ENCODE assay signal across 8 cellular contexts in genomic region chrX:110002300-110003166, GRCh38. TPM values are rescaled to one million over a fixed set of nuclear protein-coding genes. Genes with fewer than 3 reads are reported as not detected.
DNase-seq lines count a peak whose midpoint lies in the region; ATAC-seq and TF ChIP-seq lines count a peak whose summit lies in the region.

Gene TMEM164 (plus strand): TSS chrX:110003114. CDS start chrX:110003775, 661 bp downstream.

- in situ Hi-C loops in endometrial microvascular endothelial cells (cut with HindIII; ENCODE audit: inconsistent ontology term, low pct_unique_long_range_greater_than_20kb, low sequenced_read_pairs): no loop called here

- DNase-seq in CD4-positive, alpha-beta memory T cell: peak; percentile 74 to 85 (median 81)
- DNase-seq in HL-60 (ENCODE audit: low read depth in 1 of 2, low spot score in 1 of 2) (peak; percentile 72 to 94), NOMO-1 treated with dmso at 0.1 percent for 144 hours (lab: John Stamatoyannopoulos, UW; ENCODE audit: unreplicated experiment) (peak; percentile 95), mesothelial cell of epicardium (ENCODE audit: low spot score in 2 of 2, unreplicated experiment in 2 of 2) (peak; percentile 80 to 86)
- peak; percentile 89 for DNase-seq in activated CD8-positive, alpha-beta memory T cell treated with anti-CD3 and anti-CD28 coated beads, Interleukin-2, amount 10 ng/mL, durations not matched to agents 7 days and 5 days
- peak; percentile 59 to 63 for DNase-seq in stimulated activated CD8-positive, alpha-beta memory T cell treated with anti-CD3 and anti-CD28 coated beads, Interleukin-15, amount 100 ng/mL, for 48 hours (ENCODE audit: low read depth in 2 of 2)

- H3K4me3 Mint-ChIP-seq in CD4-positive, alpha-beta memory T cell: peak within 1 kb of the TSS; percentile 86 to 99 (median 89)
- peak within 1 kb of the TSS; percentile 83 for H3K4me3 Mint-ChIP-seq in activated CD8-positive, alpha-beta memory T cell treated with anti-CD3 and anti-CD28 coated beads, Interleukin-2, amount 10 ng/mL, durations not matched to agents 7 days and 5 days
- H3K4me3 Mint-ChIP-seq in mesothelial cell of epicardium: peak within 1 kb of the TSS; percentile 86

- H3K9me3 ChIP-seq in CD4-positive, alpha-beta memory T cell (ENCODE audit: control insufficient read depth in 1 of 2, low read length in 2 of 2): no peaks in the 10 kb centered on the region

- peaks cover 35% of the 10 kb centered on the region for H3K4me1 ChIP-seq in CD4-positive, alpha-beta memory T cell (ENCODE audit: insufficient read depth, low read length)

- peak within 1 kb of the TSS; percentile 43 for H3K27ac ChIP-seq in CD4-positive, alpha-beta memory T cell (ENCODE audit: low read depth, low read length)
- H3K27ac ChIP-seq in HL-60 (replicated peaks): peak within 1 kb of the TSS; percentile 77

- H3K4me1 Mint-ChIP-seq in CD4-positive, alpha-beta memory T cell: peaks cover 19 to 48% (median 32%) of the 10 kb centered on the region in 4 donors
- H3K4me1 Mint-ChIP-seq in activated CD8-positive, alpha-beta memory T cell treated with anti-CD3 and anti-CD28 coated beads, Interleukin-2, amount 10 ng/mL, durations not matched to agents 7 days and 5 days: peaks cover 36% of the 10 kb centered on the region
- peaks cover 60% of the 10 kb centered on the region for H3K4me1 Mint-ChIP-seq in mesothelial cell of epicardium

- H3K27ac Mint-ChIP-seq in CD4-positive, alpha-beta memory T cell: peak within 1 kb of the TSS; percentile 80 to 94 (median 92)
- H3K27ac Mint-ChIP-seq in activated CD8-positive, alpha-beta memory T cell treated with anti-CD3 and anti-CD28 coated beads, Interleukin-2, amount 10 ng/mL, durations not matched to agents 7 days and 5 days: peak within 1 kb of the TSS; percentile 86
- H3K27ac Mint-ChIP-seq in mesothelial cell of epicardium: peak within 1 kb of the TSS; percentile 92

- peaks cover 0 to 9% of the 10 kb centered on the region in 2 donors for H3K36me3 Mint-ChIP-seq in CD4-positive, alpha-beta memory T cell
- H3K36me3 Mint-ChIP-seq in activated CD8-positive, alpha-beta memory T cell treated with anti-CD3 and anti-CD28 coated beads, Interleukin-2, amount 10 ng/mL, durations not matched to agents 7 days and 5 days: peaks cover 2% of the 10 kb centered on the region
- H3K36me3 Mint-ChIP-seq in mesothelial cell of epicardium: no peaks in the 10 kb centered on the region

- CTCF ChIA-PET in CD4-positive, alpha-beta memory T cell (lab: Charles Lee; ENCODE audit: partially characterized antibody): interaction anchor here (1.0 to 1.1 kb wide), 2 partner anchors 112 to 145 kb away, joined by 3 to 5 read pairs; no protein-coding TSS in a partner anchor
- CTCF ChIA-PET in activated CD8-positive, alpha-beta memory T cell treated with anti-CD3 and anti-CD28 coated beads, Interleukin-2, amount 10 ng/mL, durations not matched to agents 7 days and 5 days (lab: Charles Lee): interaction anchor here (0.7 to 1.7 kb wide), 2 partner anchors 26 to 112 kb away, joined by 3 to 7 read pairs; no protein-coding TSS in a partner anchor

- H3K27me3 Mint-ChIP-seq in CD4-positive, alpha-beta memory T cell: no peaks in the 10 kb centered on the region
- H3K27me3 Mint-ChIP-seq in activated CD8-positive, alpha-beta memory T cell treated with anti-CD3 and anti-CD28 coated beads, Interleukin-2, amount 10 ng/mL, durations not matched to agents 7 days and 5 days: no peaks in the 10 kb centered on the region
- no peaks in the 10 kb centered on the region for H3K27me3 Mint-ChIP-seq in mesothelial cell of epicardium (ENCODE audit: low read depth)

- no peak for TF ChIP-seq CTCF in HL-60 (IDR thresholded peaks at IDR 0.05; ENCODE audit: insufficient read depth, low read length)
- TF ChIP-seq CTCF in mesothelial cell of epicardium (IDR thresholded peaks at IDR 0.05; ENCODE audit: unreplicated experiment): no peak

- ATAC-seq in GM19455 (IDR thresholded peaks at IDR 0.05; ENCODE audit: unreplicated experiment): peak; percentile 81
- ATAC-seq in activated CD8-positive, alpha-beta memory T cell treated with anti-CD3 and anti-CD28 coated beads, Interleukin-2, amount 10 ng/mL, durations not matched to agents 7 days and 5 days: peak; percentile 85

- peak within 1 kb of the TSS in 1 of 2 donors; percentile 60 for H3K4me3 ChIP-seq in CD4-positive, alpha-beta memory T cell (ENCODE audit: low read length in 2 of 2)
- H3K4me3 ChIP-seq in HL-60 (replicated peaks; ENCODE audit: insufficient read depth, low read length): peak within 1 kb of the TSS; percentile 65

- intact Hi-C loops in CD4-positive, alpha-beta memory T cell (cut with micrococcal nuclease): loop anchor here (5.0 to 10.0 kb wide), 3 partner anchors 270 to 465 kb away; partner anchors contain the start of genes ACSL4, AMMECR1 and NXT2

- POLR2A ChIA-PET in CD4-positive, alpha-beta memory T cell (lab: Charles Lee; ENCODE audit: partially characterized antibody): interaction anchor here (0.8 to 2.4 kb wide), 5 partner anchors 9 to 466 kb away, joined by 3 to 13 read pairs (median 4); partner anchors contain the start of gene NXT2

- no peaks in the 10 kb centered on the region for H3K36me3 ChIP-seq in CD4-positive, alpha-beta memory T cell (ENCODE audit: insufficient read depth, low read length)

- no peaks in the 10 kb centered on the region for H3K27me3 ChIP-seq in CD4-positive, alpha-beta memory T cell (ENCODE audit: insufficient read depth, low read length)
- no peaks in the 10 kb centered on the region for H3K27me3 ChIP-seq in HL-60 (ENCODE audit: insufficient read depth, poor library complexity, severe bottlenecking)

- H3K9me3 Mint-ChIP-seq in CD4-positive, alpha-beta memory T cell: peaks cover 0 to 2% (median 0%) of the 10 kb centered on the region in 8 donors
- H3K9me3 Mint-ChIP-seq in activated CD8-positive, alpha-beta memory T cell treated with anti-CD3 and anti-CD28 coated beads, Interleukin-2, amount 10 ng/mL, durations not matched to agents 7 days and 5 days (ENCODE audit: low read depth): no peaks in the 10 kb centered on the region
- H3K9me3 Mint-ChIP-seq in mesothelial cell of epicardium: no peaks in the 10 kb centered on the region

RNA-seq across cellular contexts. Expression of gene TMEM164, which starts in this region (rescaled TPM):
- total RNA-seq in CD4-positive, alpha-beta memory T cell: 10 to 100 TPM; 16.8 to 17.2 TPM
- polyA plus RNA-seq in CD4-positive, alpha-beta memory T cell: 1 to 10 TPM in 1 of 2 donors, under 1 TPM in 1; 0.52 to 2.9 TPM
- total RNA-seq in activated CD8-positive, alpha-beta memory T cell treated with anti-CD3 and anti-CD28 coated beads, Interleukin-2, amount 10 ng/mL, durations not matched to agents 7 days and 5 days: 10 to 100 TPM; 15.9 to 22.2 TPM
- total RNA-seq in endometrial microvascular endothelial cells (ENCODE audit: inconsistent ontology term) (28.6 TPM), mesothelial cell of epicardium (42.5 to 44.4 TPM (median 44.0 TPM) in 3 replicates)
